Comparison of ENCODE assay signal across 22 cellular contexts in genomic region chr16:3670711-3671110, GRCh38.
"Had no signal": no experiment of that assay in that cellular context is flagged by ENCODE, and none has a peak within 500 bp of the region (broad histone marks: within the 10 kb centered on the region; RNA-seq: fewer than 3 reads in every experiment).

No MANE protein-coding gene starts in this region.

- H3K4me1 ChIP-seq: uterus had no signal

- H3K4me2 ChIP-seq: hepatocyte, smooth muscle cell had no signal

- H3K4me3 ChIP-seq: esophagus muscularis mucosa, hepatocyte, left ventricle myocardium inferior, smooth muscle cell, uterus had no signal

- H3K9me3 ChIP-seq: esophagus muscularis mucosa, left ventricle myocardium inferior, uterus had no signal

- H3K4me3 Mint-ChIP-seq: activated naive CD8-positive, alpha-beta T cell treated with anti-CD3 and anti-CD28 coated beads, Interleukin-2, amount 50 U/mL, for 24 hours; brain; stimulated activated naive B cell treated with anti-CD40 and anti-IgM and Interleukin-4, amounts not matched to agents 10 μg/mL and 1 μg/mL and 100 μg/mL, for 72 hours had no signal

- H3K27ac Mint-ChIP-seq: activated naive CD8-positive, alpha-beta T cell treated with anti-CD3 and anti-CD28 coated beads, Interleukin-2, amount 50 U/mL, for 24 hours; brain; stimulated activated naive B cell treated with anti-CD40 and anti-IgM and Interleukin-4, amounts not matched to agents 10 μg/mL and 1 μg/mL and 100 μg/mL, for 72 hours had no signal

- H3K27ac ChIP-seq: esophagus muscularis mucosa, hepatocyte, left ventricle myocardium inferior, uterus had no signal

- H2AFZ ChIP-seq: hepatocyte had no signal

- H3K9me3 Mint-ChIP-seq: activated naive CD8-positive, alpha-beta T cell treated with anti-CD3 and anti-CD28 coated beads, Interleukin-2, amount 50 U/mL, for 24 hours; effector memory CD8-positive, alpha-beta T cell; stimulated activated naive B cell treated with anti-CD40 and anti-IgM and Interleukin-4, amounts not matched to agents 10 μg/mL and 1 μg/mL and 100 μg/mL, for 72 hours had no signal

- H3K27me3 Mint-ChIP-seq: activated naive CD8-positive, alpha-beta T cell treated with anti-CD3 and anti-CD28 coated beads, Interleukin-2, amount 50 U/mL, for 24 hours; brain; effector memory CD8-positive, alpha-beta T cell; stimulated activated naive B cell treated with anti-CD40 and anti-IgM and Interleukin-4, amounts not matched to agents 10 μg/mL and 1 μg/mL and 100 μg/mL, for 72 hours had no signal

- H3K4me1 Mint-ChIP-seq: brain had no signal

- FAIRE-seq: frontal cortex had no signal

- ATAC-seq: activated naive CD8-positive, alpha-beta T cell treated with anti-CD3 and anti-CD28 coated beads, Interleukin-2, amount 50 U/mL, for 24 hours; effector memory CD8-positive, alpha-beta T cell; sciatic nerve; SK-N-SH treated with all-trans-retinoic acid at 6 μM for 48 hours; stimulated activated naive B cell treated with anti-CD40 and anti-IgM and Interleukin-4, amounts not matched to agents 10 μg/mL and 1 μg/mL and 100 μg/mL, for 72 hours had no signal

- DNase-seq: activated CD4-positive, alpha-beta T cell treated with anti-CD3 and anti-CD28 coated beads for 1 hour; activated CD4-positive, alpha-beta T cell treated with anti-CD3 and anti-CD28 coated beads, Interleukin-2, amount 50 U/mL, for 4 hours; activated gamma-delta T cell treated with Interleukin-2 at 50 U/mL for 16 hours; activated naive CD8-positive, alpha-beta T cell treated with anti-CD3 and anti-CD28 coated beads, Interleukin-2, amount 50 U/mL, for 24 hours; activated T-cell treated with anti-CD3 and anti-CD28 coated beads, Interleukin-2, amount 50 U/mL, for 1 hour; central memory CD4-positive, alpha-beta T cell; dermis blood vessel endothelial cell; effector memory CD8-positive, alpha-beta T cell; glutamatergic neuron; left ventricle myocardium inferior; midbrain; stimulated activated CD4-positive, alpha-beta T cell treated with anti-CD3 and anti-CD28 coated beads, Interleukin-15, amount 100 ng/mL, for 24 hours; stimulated activated naive B cell treated with anti-CD40 and anti-IgM and Interleukin-4, amounts not matched to agents 10 μg/mL and 1 μg/mL and 100 μg/mL, for 72 hours; trophoblast cell; uterus had no signal

- H3K79me2 ChIP-seq: hepatocyte had no signal

- H3K36me3 ChIP-seq: uterus had no signal

- H3K27me3 ChIP-seq: esophagus muscularis mucosa, hepatocyte, uterus had no signal
